Comparison of ENCODE assay signal across 21 cellular contexts in genomic region chr5:36741138-36741537, GRCh38.
DNase-seq lines count a peak whose midpoint lies in the region; ATAC-seq, FAIRE-seq and TF ChIP-seq lines count a peak whose summit lies in the region.
"Had no signal": no experiment of that assay in that cellular context is flagged by ENCODE, and none has a peak within 500 bp of the region (broad histone marks: within the 10 kb centered on the region; RNA-seq: fewer than 3 reads in every experiment).

No MANE protein-coding gene starts in this region.

- no peak overlapping the region for H3K4me3 Mint-ChIP-seq in stimulated activated naive CD8-positive, alpha-beta T cell treated with anti-CD3 and anti-CD28 coated beads, Interleukin-15, amount 100 ng/mL, for 72 hours
- no peak overlapping the region for H3K4me3 Mint-ChIP-seq in chondrocyte (ENCODE audit: unreplicated experiment)
- H3K4me3 Mint-ChIP-seq: CD8-positive, alpha-beta T cell had no signal

- H3K36me3 Mint-ChIP-seq in chondrocyte (ENCODE audit: low read depth), result no peaks in the 10 kb centered on the region
- H3K36me3 Mint-ChIP-seq: CD8-positive, alpha-beta T cell had no signal

- peak overlapping the region in 2 of 4 donors; percentile 67 to 78 for H3K27ac ChIP-seq in pancreas
- H3K27ac ChIP-seq: GM23248, HL-60 had no signal

- TF ChIP-seq CTCF in LNCaP clone FGC (IDR thresholded peaks at IDR 0.05; ENCODE audit: control insufficient read depth, extremely low read depth, insufficient read depth) (no peak), pancreas (IDR thresholded peaks at IDR 0.05) (no peak), chondrocyte (IDR thresholded peaks at IDR 0.05) (no peak)

- peaks cover 4 to 35% (median 29%) of the 10 kb centered on the region in 3 donors for H3K4me1 ChIP-seq in pancreas
- H3K4me1 ChIP-seq: BE2C had no signal

- DNase-seq in LNCaP clone FGC (ENCODE audit: low read depth) (peak; percentile 68), NCI-H526 treated with DMSO at 0.1 percent for 48 hours (lab: John Stamatoyannopoulos, UW) (peak; percentile 71), fibroblast of gingiva (ENCODE audit: low read depth) (peak; percentile 14), pancreas (peak; percentile 55 to 83 (median 68)), chondrocyte (ENCODE audit: low spot score) (no peak), GDM1 (lab: John Stamatoyannopoulos, UW) (no peak)
- DNase-seq in activated CD4-positive, CD25-positive, alpha-beta regulatory T cell treated with anti-CD3 and anti-CD28 coated beads, Interleukin-2, amount 50 U/mL, for 72 hours, result no peak
- DNase-seq in stimulated activated naive CD8-positive, alpha-beta T cell treated with anti-CD3 and anti-CD28 coated beads, Interleukin-15, amount 100 ng/mL, for 72 hours, result no peak
- DNase-seq: BE2C; CD8-positive, alpha-beta T cell; DMS79 treated with DMSO at 0.1 percent for 48 hours; GF-D8; GM23248; KBM-7; MM.1S; NCI-H1417; NCI-H2029; Peyer's patch; SHP77 had no signal

- no peaks in the 10 kb centered on the region for H3K9me3 Mint-ChIP-seq in stimulated activated naive CD8-positive, alpha-beta T cell treated with anti-CD3 and anti-CD28 coated beads, Interleukin-15, amount 100 ng/mL, for 72 hours
- H3K9me3 Mint-ChIP-seq in chondrocyte (ENCODE audit: low read depth), result no peaks in the 10 kb centered on the region
- H3K9me3 Mint-ChIP-seq: CD8-positive, alpha-beta T cell had no signal

- no peak overlapping the region for H3K4me3 ChIP-seq in LNCaP clone FGC (ENCODE audit: low read depth, low read length)
- H3K4me3 ChIP-seq in pancreas, result no peak overlapping the region
- H3K4me3 ChIP-seq: GM23248, Peyer's patch had no signal

- H3K27me3 Mint-ChIP-seq in stimulated activated naive CD8-positive, alpha-beta T cell treated with anti-CD3 and anti-CD28 coated beads, Interleukin-15, amount 100 ng/mL, for 72 hours, result peaks cover 50% of the 10 kb centered on the region
- H3K27me3 Mint-ChIP-seq in chondrocyte (ENCODE audit: low read depth), result peaks cover 9% of the 10 kb centered on the region

- intact Hi-C loops in pancreas (cut with DNase I), result loop anchor here in 1 of 3 donors (10.0 kb wide), 1 partner anchor 134 kb away; the partner anchor contains the start of gene NIPBL

- H3K36me3 ChIP-seq in pancreas, result no peaks in the 10 kb centered on the region
- H3K36me3 ChIP-seq: BE2C, Peyer's patch had no signal

- FAIRE-seq in pancreas (lab: Jason Lieb, UNC), result no peak
- FAIRE-seq: D721Med had no signal

- ATAC-seq in pancreas, result peak; percentile 26 to 50 (median 44)
- ATAC-seq in stimulated activated naive CD8-positive, alpha-beta T cell treated with anti-CD3 and anti-CD28 coated beads, Interleukin-15, amount 100 ng/mL, for 72 hours, result no peak
- ATAC-seq: CD8-positive, alpha-beta T cell had no signal

- no peaks in the 10 kb centered on the region for H3K27me3 ChIP-seq in pancreas
- H3K27me3 ChIP-seq: Peyer's patch had no signal

- H3K4me1 Mint-ChIP-seq in stimulated activated naive CD8-positive, alpha-beta T cell treated with anti-CD3 and anti-CD28 coated beads, Interleukin-15, amount 100 ng/mL, for 72 hours, result peaks cover 19% of the 10 kb centered on the region
- peaks cover 16% of the 10 kb centered on the region for H3K4me1 Mint-ChIP-seq in chondrocyte (ENCODE audit: low read depth)

- 29 to 41% methylated on average over 7 of the region's 7 CpGs for WGBS in pancreas, 2 donors

- no peaks in the 10 kb centered on the region for H3K9me3 ChIP-seq in pancreas
- H3K9me3 ChIP-seq: BE2C, Peyer's patch had no signal

- no peak overlapping the region for H3K27ac Mint-ChIP-seq in stimulated activated naive CD8-positive, alpha-beta T cell treated with anti-CD3 and anti-CD28 coated beads, Interleukin-15, amount 100 ng/mL, for 72 hours
- H3K27ac Mint-ChIP-seq in chondrocyte (ENCODE audit: unreplicated experiment), result no peak overlapping the region
- H3K27ac Mint-ChIP-seq: CD8-positive, alpha-beta T cell had no signal

Comparison
In these comparisons a context has a peak if more than half of its experiments do, and no peak if none do; other contexts are left out.
1. DNase-seq: peak in LNCaP clone FGC (single experiment), NCI-H526 treated with DMSO at 0.1 percent for 48 hours (single experiment), fibroblast of gingiva (single experiment) and pancreas (6 of 6); none in activated CD4-positive, CD25-positive, alpha-beta regulatory T cell treated with anti-CD3 and anti-CD28 coated beads, Interleukin-2, amount 50 U/mL, for 72 hours (single experiment), stimulated activated naive CD8-positive, alpha-beta T cell treated with anti-CD3 and anti-CD28 coated beads, Interleukin-15, amount 100 ng/mL, for 72 hours (0 of 2), chondrocyte (single experiment) and GDM1 (single experiment).